ENCODE assay signal across 19 cellular contexts in genomic region chrX:23344208-23344903, GRCh38. TPM values are rescaled to one million over a fixed set of nuclear protein-coding genes. Genes with fewer than 3 reads are reported as not detected.
"Had no signal": no experiment of that assay in that cellular context is flagged by ENCODE, and none has a peak within 500 bp of the region (broad histone marks: within the 10 kb centered on the region; RNA-seq: fewer than 3 reads in every experiment).

No MANE protein-coding gene starts in this region.

- H3K36me3 Mint-ChIP-seq: immature natural killer cell; natural killer cell treated with Interleukin-12 subunit alpha and Interleukin-12 subunit beta and Interleukin-15 and Interleukin-18, amount 100 ng/mL, for 72 hours; type B pancreatic cell had no signal

- H3K27ac ChIP-seq: psoas muscle, spleen had no signal

- ATAC-seq: activated CD8-positive, alpha-beta T cell treated with anti-CD3 and anti-CD28 coated beads, Interleukin-2, amount 10 ng/mL, durations not matched to agents 7 days and 5 days; activated T-helper 17 cell treated with anti-CD3 and anti-CD28 coated beads, Interleukin-2, amount 50 U/mL, for 72 hours; effector memory CD8-positive, alpha-beta T cell; left lobe of liver; natural killer cell treated with Interleukin-12 subunit alpha and Interleukin-12 subunit beta and Interleukin-15 and Interleukin-18, amount 100 ng/mL, for 72 hours; psoas muscle; sciatic nerve; stimulated activated memory B cell treated with anti-CD40 and anti-IgM and Interleukin-4, amounts not matched to agents 10 μg/mL and 1 μg/mL and 100 μg/mL, for 72 hours had no signal

- DNase-seq: activated CD4-positive, alpha-beta T cell treated with anti-CD3 and anti-CD28 coated beads for 48 hours; activated CD8-positive, alpha-beta T cell treated with anti-CD3 and anti-CD28 coated beads, Interleukin-2, amount 10 ng/mL, durations not matched to agents 7 days and 5 days; activated naive CD4-positive, alpha-beta T cell treated with anti-CD3 and anti-CD28 coated beads for 36 hours; effector memory CD8-positive, alpha-beta T cell; immature natural killer cell; occipital lobe; psoas muscle; spleen; stimulated activated CD4-positive, alpha-beta T cell treated with anti-CD3 and anti-CD28 coated beads, Interleukin-1b, Interleukin-23, amount 100 ng/mL, for 48 hours; substantia nigra; T-helper 1 cell had no signal

- H3K9me3 ChIP-seq: psoas muscle, spleen had no signal

- H3K4me3 ChIP-seq: psoas muscle, spleen had no signal

- H3K9me3 Mint-ChIP-seq: activated naive CD4-positive, alpha-beta T cell treated with anti-CD3 and anti-CD28 coated beads for 36 hours; activated T-helper 17 cell treated with anti-CD3 and anti-CD28 coated beads, Interleukin-2, amount 50 U/mL, for 72 hours; central memory CD8-positive, alpha-beta T cell; dendritic cell treated with granulocyte-macrophage colony-stimulating factor and Interleukin-4, amounts not matched to agents 40 ng/mL and 50 ng/mL, for 4 days; effector memory CD8-positive, alpha-beta T cell; natural killer cell treated with Interleukin-12 subunit alpha and Interleukin-12 subunit beta and Interleukin-15 and Interleukin-18, amount 100 ng/mL, for 72 hours; stimulated activated memory B cell treated with anti-CD40 and anti-IgM and Interleukin-4, amounts not matched to agents 10 μg/mL and 1 μg/mL and 100 μg/mL, for 72 hours; type B pancreatic cell had no signal

- H3K36me3 ChIP-seq: spleen had no signal

- H3K4me3 Mint-ChIP-seq: activated CD8-positive, alpha-beta T cell treated with anti-CD3 and anti-CD28 coated beads, Interleukin-2, amount 10 ng/mL, durations not matched to agents 7 days and 5 days; activated naive CD4-positive, alpha-beta T cell treated with anti-CD3 and anti-CD28 coated beads for 36 hours; activated T-helper 17 cell treated with anti-CD3 and anti-CD28 coated beads, Interleukin-2, amount 50 U/mL, for 72 hours; central memory CD8-positive, alpha-beta T cell; dendritic cell treated with granulocyte-macrophage colony-stimulating factor and Interleukin-4, amounts not matched to agents 40 ng/mL and 50 ng/mL, for 4 days; effector memory CD8-positive, alpha-beta T cell; immature natural killer cell; natural killer cell treated with Interleukin-12 subunit alpha and Interleukin-12 subunit beta and Interleukin-15 and Interleukin-18, amount 100 ng/mL, for 72 hours; stimulated activated memory B cell treated with anti-CD40 and anti-IgM and Interleukin-4, amounts not matched to agents 10 μg/mL and 1 μg/mL and 100 μg/mL, for 72 hours; type B pancreatic cell had no signal

- H3K4me1 ChIP-seq: psoas muscle, spleen had no signal

- H3K27ac Mint-ChIP-seq: activated CD8-positive, alpha-beta T cell treated with anti-CD3 and anti-CD28 coated beads, Interleukin-2, amount 10 ng/mL, durations not matched to agents 7 days and 5 days; activated naive CD4-positive, alpha-beta T cell treated with anti-CD3 and anti-CD28 coated beads for 36 hours; activated T-helper 17 cell treated with anti-CD3 and anti-CD28 coated beads, Interleukin-2, amount 50 U/mL, for 72 hours; dendritic cell treated with granulocyte-macrophage colony-stimulating factor and Interleukin-4, amounts not matched to agents 40 ng/mL and 50 ng/mL, for 4 days; effector memory CD8-positive, alpha-beta T cell; immature natural killer cell; natural killer cell treated with Interleukin-12 subunit alpha and Interleukin-12 subunit beta and Interleukin-15 and Interleukin-18, amount 100 ng/mL, for 72 hours; stimulated activated memory B cell treated with anti-CD40 and anti-IgM and Interleukin-4, amounts not matched to agents 10 μg/mL and 1 μg/mL and 100 μg/mL, for 72 hours; type B pancreatic cell had no signal

- H3K27me3 Mint-ChIP-seq: central memory CD8-positive, alpha-beta T cell had no signal

- H3K4me1 Mint-ChIP-seq: activated T-helper 17 cell treated with anti-CD3 and anti-CD28 coated beads, Interleukin-2, amount 50 U/mL, for 72 hours; central memory CD8-positive, alpha-beta T cell; immature natural killer cell had no signal

RNA-seq across cellular contexts. Expression of gene PTCHD1, which starts 9.7 kb away (rescaled TPM):
- total RNA-seq: activated CD8-positive, alpha-beta T cell treated with anti-CD3 and anti-CD28 coated beads, Interleukin-2, amount 10 ng/mL, durations not matched to agents 7 days and 5 days; activated naive CD4-positive, alpha-beta T cell treated with anti-CD3 and anti-CD28 coated beads for 36 hours; natural killer cell treated with Interleukin-12 subunit alpha and Interleukin-12 subunit beta and Interleukin-15 and Interleukin-18, amount 100 ng/mL, for 72 hours had no signal
- polyA plus RNA-seq: immature natural killer cell had no signal
